In genomic region chr12:11497995-11498394, GRCh38 we compare ENCODE assay signal across 12 cellular contexts.
DNase-seq lines count a peak whose midpoint lies in the region; ATAC-seq lines count a peak whose summit lies in the region.
"Had no signal": no experiment of that assay in that cellular context is flagged by ENCODE, and none has a peak within 500 bp of the region (broad histone marks: within the 10 kb centered on the region; RNA-seq: fewer than 3 reads in every experiment).

No MANE protein-coding gene starts in this region.

- intact Hi-C loops in head of caudate nucleus (cut with DNase I), result no loop called here

- DNase-seq in NCI-H2029 treated with DMSO at 0.1 percent for 48 hours (lab: John Stamatoyannopoulos, UW) (peak; percentile 2), NCI-H2029 (lab: John Stamatoyannopoulos, UW) (no peak), NCI-H1048 (lab: John Stamatoyannopoulos, UW) (no peak), head of caudate nucleus (no peak), NCI-H2171 treated with DMSO at 0.1 percent for 48 hours (lab: John Stamatoyannopoulos, UW) (no peak)
- DNase-seq in stimulated activated naive B cell treated with anti-CD40 and anti-IgM and Interleukin-4, amounts not matched to agents 10 μg/mL and 1 μg/mL and 100 μg/mL, for 72 hours, result no peak
- DNase-seq: kidney, NCI-H187 had no signal

- peaks cover 3 to 11% of the 10 kb centered on the region in 2 donors for H3K36me3 Mint-ChIP-seq in stimulated activated naive B cell treated with anti-CD40 and anti-IgM and Interleukin-4, amounts not matched to agents 10 μg/mL and 1 μg/mL and 100 μg/mL, for 72 hours
- H3K36me3 Mint-ChIP-seq: natural killer cell treated with Interleukin-12 subunit alpha and Interleukin-12 subunit beta and Interleukin-15 and Interleukin-18, amount 100 ng/mL, for 72 hours had no signal

- peak overlapping the region; percentile 10 to 50 for H3K4me3 Mint-ChIP-seq in stimulated activated naive B cell treated with anti-CD40 and anti-IgM and Interleukin-4, amounts not matched to agents 10 μg/mL and 1 μg/mL and 100 μg/mL, for 72 hours
- H3K4me3 Mint-ChIP-seq: natural killer cell treated with Interleukin-12 subunit alpha and Interleukin-12 subunit beta and Interleukin-15 and Interleukin-18, amount 100 ng/mL, for 72 hours had no signal

- H3K27me3 Mint-ChIP-seq in stimulated activated naive B cell treated with anti-CD40 and anti-IgM and Interleukin-4, amounts not matched to agents 10 μg/mL and 1 μg/mL and 100 μg/mL, for 72 hours, result peaks cover 42 to 50% of the 10 kb centered on the region in 2 donors

- peak; percentile 65 for ATAC-seq in GM21717 (IDR thresholded peaks at IDR 0.05; ENCODE audit: unreplicated experiment)
- peak; percentile 67 for ATAC-seq in HG03432 (IDR thresholded peaks at IDR 0.05; ENCODE audit: unreplicated experiment)
- ATAC-seq in stimulated activated naive B cell treated with anti-CD40 and anti-IgM and Interleukin-4, amounts not matched to agents 10 μg/mL and 1 μg/mL and 100 μg/mL, for 72 hours (replicated peaks), result peak; percentile 97 to 98
- ATAC-seq: natural killer cell treated with Interleukin-12 subunit alpha and Interleukin-12 subunit beta and Interleukin-15 and Interleukin-18, amount 100 ng/mL, for 72 hours had no signal

- H3K27ac Mint-ChIP-seq in stimulated activated naive B cell treated with anti-CD40 and anti-IgM and Interleukin-4, amounts not matched to agents 10 μg/mL and 1 μg/mL and 100 μg/mL, for 72 hours, result peak overlapping the region; percentile 74
- H3K27ac Mint-ChIP-seq: activated T-helper 2 cell treated with anti-CD3 and anti-CD28 coated beads, Interferon-gamma antibody, Interleukin-2, Interleukin-4, amounts not matched to agents 10 μg/mL and 5 μg/mL and 100 μg/mL, durations not matched to agents 14 hours and 24 hours and 36 hours; natural killer cell treated with Interleukin-12 subunit alpha and Interleukin-12 subunit beta and Interleukin-15 and Interleukin-18, amount 100 ng/mL, for 72 hours had no signal

- peaks cover 8 to 15% of the 10 kb centered on the region in 2 donors for H3K9me3 Mint-ChIP-seq in stimulated activated naive B cell treated with anti-CD40 and anti-IgM and Interleukin-4, amounts not matched to agents 10 μg/mL and 1 μg/mL and 100 μg/mL, for 72 hours
- H3K9me3 Mint-ChIP-seq: activated T-helper 2 cell treated with anti-CD3 and anti-CD28 coated beads, Interferon-gamma antibody, Interleukin-2, Interleukin-4, amounts not matched to agents 10 μg/mL and 5 μg/mL and 100 μg/mL, durations not matched to agents 14 hours and 24 hours and 36 hours; natural killer cell treated with Interleukin-12 subunit alpha and Interleukin-12 subunit beta and Interleukin-15 and Interleukin-18, amount 100 ng/mL, for 72 hours had no signal

- H3K4me1 Mint-ChIP-seq in stimulated activated naive B cell treated with anti-CD40 and anti-IgM and Interleukin-4, amounts not matched to agents 10 μg/mL and 1 μg/mL and 100 μg/mL, for 72 hours, result peaks cover 21 to 29% of the 10 kb centered on the region in 2 donors
